7 cellular contexts compared by ENCODE assay signal in genomic region chr19:19319725-19320361, GRCh38. TPM values are rescaled to one million over a fixed set of nuclear protein-coding genes. Genes with fewer than 3 reads are reported as not detected.
DNase-seq lines count a peak whose midpoint lies in the region; ATAC-seq and TF ChIP-seq lines count a peak whose summit lies in the region.

No MANE protein-coding gene starts in this region.

- H3K9me3 Mint-ChIP-seq in naive thymus-derived CD4-positive, alpha-beta T cell, result peaks cover 0 to 3% (median 0%) of the 10 kb centered on the region in 11 donors

- H3K27me3 Mint-ChIP-seq in naive thymus-derived CD4-positive, alpha-beta T cell, result no peaks in the 10 kb centered on the region

- POLR2A ChIA-PET in naive thymus-derived CD4-positive, alpha-beta T cell (lab: Charles Lee), result interaction anchor here (2.0 kb wide), 1 partner anchor 9 kb away, joined by 6 read pairs; no protein-coding TSS in a partner anchor
- POLR2A ChIA-PET in GM10248 (lab: Yijun Ruan, JAX), result no interaction called here

- H3K27me3 ChIP-seq in naive thymus-derived CD4-positive, alpha-beta T cell (ENCODE audit: control insufficient read depth in 2 of 2, insufficient read depth in 2 of 2, low read length in 2 of 2), result no peaks in the 10 kb centered on the region

- H3K4me1 Mint-ChIP-seq in naive thymus-derived CD4-positive, alpha-beta T cell, result peaks cover 20 to 63% (median 45%) of the 10 kb centered on the region in 7 donors

- CTCF ChIA-PET in naive thymus-derived CD4-positive, alpha-beta T cell (lab: Charles Lee), result no interaction called here
- CTCF ChIA-PET in GM10248 (lab: Yijun Ruan, JAX), result no interaction called here

- peak overlapping the region; percentile 89 for H3K4me3 ChIP-seq in LNCaP clone FGC (ENCODE audit: low read depth, low read length)
- peak overlapping the region; percentile 89 for H3K4me3 ChIP-seq in naive thymus-derived CD4-positive, alpha-beta T cell (ENCODE audit: low read length)

- H3K9me3 ChIP-seq in naive thymus-derived CD4-positive, alpha-beta T cell (ENCODE audit: control insufficient read depth in 2 of 3, low read length in 3 of 3), result no peaks in the 10 kb centered on the region

- peak overlapping the region; percentile 96 for H3K27ac ChIP-seq in cingulate gyrus (ENCODE audit: low read depth, low read length)
- H3K27ac ChIP-seq in naive thymus-derived CD4-positive, alpha-beta T cell (ENCODE audit: low read depth, low read length), result peak overlapping the region; percentile 95

- DNase-seq in LNCaP clone FGC (ENCODE audit: low read depth), result no peak
- DNase-seq in naive thymus-derived CD4-positive, alpha-beta T cell, result no peak
- DNase-seq in NK-92 (lab: John Stamatoyannopoulos, UW; ENCODE audit: unreplicated experiment), result no peak
- no peak for DNase-seq in GM10248 (ENCODE audit: extremely low spot score)

- H3K27ac Mint-ChIP-seq in naive thymus-derived CD4-positive, alpha-beta T cell, result peak overlapping the region; percentile 96 to 100 (median 99)

- intact Hi-C loops in naive thymus-derived CD4-positive, alpha-beta T cell (cut with micrococcal nuclease), result loop anchor here (1.0 to 2.0 kb wide), 17 partner anchors 45 to 581 kb away; partner anchors contain the start of genes BORCS8 (in 2 of the 2), GATAD2A (in 2 of the 2), NDUFA13 (in 2 of the 2) and NR2C2AP (in 2 of the 2)

- H3K36me3 Mint-ChIP-seq in naive thymus-derived CD4-positive, alpha-beta T cell, result peaks cover 3 to 21% (median 12%) of the 10 kb centered on the region in 5 donors

- peak; percentile 1 for ATAC-seq in GM19351 (IDR thresholded peaks at IDR 0.05; ENCODE audit: unreplicated experiment)
- no peak for ATAC-seq in naive thymus-derived CD4-positive, alpha-beta T cell
- ATAC-seq in HG03135 (IDR thresholded peaks at IDR 0.05; ENCODE audit: unreplicated experiment), result no peak

- peak overlapping the region; percentile 93 to 100 (median 98) for H3K4me3 Mint-ChIP-seq in naive thymus-derived CD4-positive, alpha-beta T cell

- TF ChIP-seq CTCF in LNCaP clone FGC (IDR thresholded peaks at IDR 0.05; ENCODE audit: control insufficient read depth, extremely low read depth, insufficient read depth) (no peak), GM10248 (IDR thresholded peaks at IDR 0.05; ENCODE audit: control extremely low read depth, extremely low read depth, low read depth, missing control alignments) (no peak)

- H3K4me1 ChIP-seq in naive thymus-derived CD4-positive, alpha-beta T cell (ENCODE audit: control insufficient read depth in 2 of 2, insufficient read depth in 2 of 2, low read length in 2 of 2), result peaks cover 23 to 30% of the 10 kb centered on the region in 2 donors

- H3K36me3 ChIP-seq in naive thymus-derived CD4-positive, alpha-beta T cell (ENCODE audit: control insufficient read depth in 2 of 3, insufficient read depth in 3 of 3, low read length in 3 of 3), result peaks cover 7 to 36% (median 8%) of the 10 kb centered on the region in 3 experiments

RNA-seq across cellular contexts. Expression of gene SUGP1, which starts 0.5 kb away (rescaled TPM):
- 10 to 100 TPM; 59.7 to 96.6 (median 77.5) TPM for total RNA-seq in naive thymus-derived CD4-positive, alpha-beta T cell
- 10 to 100 TPM; 36.0 to 40.8 TPM for polyA plus RNA-seq in naive thymus-derived CD4-positive, alpha-beta T cell

RNA-seq across cellular contexts. Expression of gene MAU2, which starts 0.8 kb away (rescaled TPM):
- 100 to 1,000 TPM in 4 of 5 experiments, 10 to 100 TPM in 1; 93.7 to 170 (median 136) TPM for total RNA-seq in naive thymus-derived CD4-positive, alpha-beta T cell
- 10 to 100 TPM; 16.5 to 29.3 TPM for polyA plus RNA-seq in naive thymus-derived CD4-positive, alpha-beta T cell

RNA-seq across cellular contexts. Expression of gene TM6SF2, which starts 46.7 kb away (rescaled TPM):
- under 1 TPM in 1 of 5 experiments, not detected in 4; 0.81 TPM for total RNA-seq in naive thymus-derived CD4-positive, alpha-beta T cell
- not detected for polyA plus RNA-seq in naive thymus-derived CD4-positive, alpha-beta T cell
